8 cellular contexts compared by ENCODE assay signal in the genomic region with DNA sequence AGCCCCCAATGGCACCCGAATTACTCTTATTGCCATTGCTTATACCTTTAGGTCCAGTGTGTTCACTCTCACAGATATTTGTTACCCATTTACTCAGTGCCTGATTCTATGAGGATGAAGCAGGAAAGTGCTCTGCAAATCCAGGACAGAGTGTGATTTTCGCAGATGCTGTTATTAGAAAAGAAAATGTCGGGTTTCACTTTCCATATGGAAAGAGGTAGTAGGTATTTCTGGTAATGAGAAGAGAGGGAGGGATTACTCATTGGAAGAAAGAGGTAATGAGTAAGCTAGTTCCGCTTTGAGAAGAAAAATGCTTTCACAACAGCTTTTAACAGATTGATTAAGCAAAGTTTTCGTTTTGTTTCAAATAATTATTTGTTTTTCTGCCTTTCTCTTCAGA.
DNase-seq lines count a peak whose midpoint lies in the region; ATAC-seq and TF ChIP-seq lines count a peak whose summit lies in the region.
"Had no signal": no experiment of that assay in that cellular context is flagged by ENCODE, and none has a peak within 500 bp of the region (broad histone marks: within the 10 kb centered on the region; RNA-seq: fewer than 3 reads in every experiment).

No MANE protein-coding gene starts in this region.

- DNase-seq in memory B cell (ENCODE audit: low spot score in 2 of 2): peak in 1 of 2 donors; percentile 21
- no peak for DNase-seq in T-helper 9 cell
- no peak for DNase-seq in dedifferentiated amniotic fluid mesenchymal stem cell (ENCODE audit: extremely low spot score)
- no peak for DNase-seq in suprapubic skin (ENCODE audit: low spot score in 2 of 2)

- H3K4me3 Mint-ChIP-seq in memory B cell: peak overlapping the region; percentile 46

- no peaks in the 10 kb centered on the region for H3K9me3 Mint-ChIP-seq in memory B cell

- no peak overlapping the region for H3K27ac ChIP-seq in suprapubic skin

- no peaks in the 10 kb centered on the region for H3K36me3 ChIP-seq in suprapubic skin

- H3K27ac Mint-ChIP-seq in memory B cell: peak overlapping the region; percentile 25

- H3K4me1 Mint-ChIP-seq in memory B cell: peaks cover 16% of the 10 kb centered on the region

- no peaks in the 10 kb centered on the region for H3K9me3 ChIP-seq in suprapubic skin

- 86% methylated on average over 5 of the region's 5 CpGs for WGBS in suprapubic skin

- TF ChIP-seq POLR2A in suprapubic skin (IDR thresholded peaks at IDR 0.05): no peak

- no peaks in the 10 kb centered on the region for H3K4me1 ChIP-seq in suprapubic skin

- H3K36me3 Mint-ChIP-seq in memory B cell: no peaks in the 10 kb centered on the region

- no peak for TF ChIP-seq CTCF in suprapubic skin (IDR thresholded peaks at IDR 0.05)

- no peak overlapping the region for H3K4me3 ChIP-seq in suprapubic skin

- no peaks in the 10 kb centered on the region for H3K27me3 Mint-ChIP-seq in memory B cell

- no peak for TF ChIP-seq EP300 in suprapubic skin (IDR thresholded peaks at IDR 0.05)

- no peaks in the 10 kb centered on the region for H3K27me3 ChIP-seq in suprapubic skin

- ATAC-seq in GM18873 (IDR thresholded peaks at IDR 0.05; ENCODE audit: low FRiP score, unreplicated experiment): peak; percentile 82
- peak; percentile 78 for ATAC-seq in GM21786 (IDR thresholded peaks at IDR 0.05; ENCODE audit: unreplicated experiment)
- peak; percentile 89 for ATAC-seq in HG03575 (IDR thresholded peaks at IDR 0.05; ENCODE audit: extremely low read depth, insufficient number of reproducible peaks, low FRiP score, unreplicated experiment)
- peak; percentile 92 for ATAC-seq in memory B cell (ENCODE audit: low read depth)
- ATAC-seq: HCT116 had no signal
